8 cellular contexts compared by ENCODE assay signal in the genomic region with DNA sequence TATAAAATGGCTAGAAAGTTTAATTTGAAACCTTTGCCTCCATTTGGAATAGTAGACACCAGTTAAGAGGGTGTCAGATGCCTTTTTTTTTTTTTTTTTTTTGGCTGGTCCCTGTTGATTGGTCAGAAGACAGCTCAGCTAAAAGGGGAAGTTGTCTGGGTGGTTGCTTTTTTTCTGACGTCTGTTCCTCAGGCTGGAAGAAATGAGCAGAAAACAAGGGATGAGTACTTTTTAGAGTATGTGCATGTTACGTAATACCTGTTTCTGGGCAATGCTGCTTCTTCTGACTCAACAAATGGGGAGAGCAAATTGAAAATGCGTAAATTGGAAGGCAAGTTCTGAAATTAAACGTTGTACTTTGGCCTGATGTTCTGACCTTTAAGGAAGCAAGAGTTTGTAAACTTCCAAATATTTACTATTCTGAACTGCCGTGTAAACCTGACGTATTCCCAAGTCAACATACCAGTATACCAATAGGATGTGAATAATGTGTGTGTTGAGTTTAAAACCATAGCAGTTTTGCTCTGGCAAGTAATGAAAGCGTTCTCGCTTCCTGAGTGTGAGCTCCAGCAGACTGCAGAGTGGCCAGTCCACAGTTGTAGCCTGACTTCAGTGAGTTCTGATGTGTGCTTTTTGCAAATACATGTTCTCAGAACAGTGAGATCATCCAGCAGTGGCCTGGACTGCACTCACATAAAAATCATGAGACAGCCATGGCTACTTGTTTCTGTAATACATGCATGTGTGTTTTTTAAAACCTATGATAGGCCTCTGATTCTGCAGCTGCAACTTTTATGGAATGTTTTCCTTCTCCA.
DNase-seq lines count a peak whose midpoint lies in the region; ATAC-seq, FAIRE-seq and TF ChIP-seq lines count a peak whose summit lies in the region.

No MANE protein-coding gene starts in this region.

- no peak for TF ChIP-seq CTCF in GM12864 (IDR thresholded peaks at IDR 0.05; ENCODE audit: low read depth, low read length, missing control alignments)

- H3K27me3 ChIP-seq in muscle layer of colon (ENCODE audit: control insufficient read depth in 1 of 2, insufficient read depth in 2 of 2, low read length in 2 of 2) = no peaks in the 10 kb centered on the region

- no peaks in the 10 kb centered on the region for H3K9me3 ChIP-seq in muscle layer of colon (ENCODE audit: low read length)

- H3K4me3 ChIP-seq in GM12864 (ENCODE audit: low read depth, low read length) (peak overlapping the region; percentile 63; the same call in 1 of the 2 replicates), muscle layer of colon (ENCODE audit: low read depth in 1 of 2, low read length in 2 of 2) (peak overlapping the region; percentile 59 to 71)

- no peak for TF ChIP-seq POLR2A in H54 (IDR thresholded peaks at IDR 0.05; ENCODE audit: low read depth, low read length)

- no peak for FAIRE-seq in H54 (lab: Jason Lieb, UNC)

- H3K27ac Mint-ChIP-seq in central memory CD8-positive, alpha-beta T cell (ENCODE audit: low read depth) = peak overlapping the region; percentile 94

- H3K9me3 Mint-ChIP-seq in central memory CD8-positive, alpha-beta T cell = no peaks in the 10 kb centered on the region

- peak overlapping the region; percentile 96 for H3K4me3 Mint-ChIP-seq in central memory CD8-positive, alpha-beta T cell

- no peaks in the 10 kb centered on the region for H3K27me3 Mint-ChIP-seq in central memory CD8-positive, alpha-beta T cell

- H3K36me3 Mint-ChIP-seq in central memory CD8-positive, alpha-beta T cell (ENCODE audit: insufficient read depth) = peaks cover 40% of the 10 kb centered on the region

- H3K9ac ChIP-seq in muscle layer of colon (ENCODE audit: low read length) = peak overlapping the region; percentile 59

- no peaks in the 10 kb centered on the region for H3K4me1 ChIP-seq in muscle layer of colon (ENCODE audit: insufficient read depth, low read length)

- peaks cover 30% of the 10 kb centered on the region for H3K4me1 Mint-ChIP-seq in central memory CD8-positive, alpha-beta T cell

- DNase-seq in GM12864 (ENCODE audit: low read depth) = no peak
- peak; percentile 78 for DNase-seq in NOMO-1 treated with dmso at 0.1 percent for 144 hours (lab: John Stamatoyannopoulos, UW; ENCODE audit: unreplicated experiment)
- DNase-seq in central memory CD8-positive, alpha-beta T cell (ENCODE audit: low spot score in 2 of 2) = no peak
- DNase-seq in H54 (ENCODE audit: insufficient read length, low spot score) = no peak
- no peak for DNase-seq in activated CD4-positive, CD25-positive, alpha-beta regulatory T cell (lab: John Stamatoyannopoulos, UW)

- ATAC-seq in central memory CD8-positive, alpha-beta T cell (replicated peaks; ENCODE audit: extremely low read depth, poor library complexity, severe bottlenecking) = no peak
- no peak for ATAC-seq in HG02571 (IDR thresholded peaks at IDR 0.05; ENCODE audit: unreplicated experiment)
- no peak for ATAC-seq in GM19324 (IDR thresholded peaks at IDR 0.05; ENCODE audit: low FRiP score, unreplicated experiment)

- peak overlapping the region; percentile 50 for H3K27ac ChIP-seq in muscle layer of colon (ENCODE audit: low read depth, low read length)

- H3K36me3 ChIP-seq in muscle layer of colon (ENCODE audit: insufficient read depth, low read length) = no peaks in the 10 kb centered on the region
